28 cellular contexts compared by ENCODE assay signal in genomic region chr9:125696106-125696647, GRCh38. TPM values are rescaled to one million over a fixed set of nuclear protein-coding genes. Genes with fewer than 3 reads are reported as not detected.
DNase-seq lines count a peak whose midpoint lies in the region; ATAC-seq, FAIRE-seq and TF ChIP-seq lines count a peak whose summit lies in the region.
"Had no signal": no experiment of that assay in that cellular context is flagged by ENCODE, and none has a peak within 500 bp of the region (broad histone marks: within the 10 kb centered on the region; RNA-seq: fewer than 3 reads in every experiment).

No MANE protein-coding gene starts in this region.

- TF ChIP-seq CTCF in RWPE1 (conservative IDR thresholded peaks at IDR 0.05; ENCODE audit: low read depth) (no peak), H1 (IDR thresholded peaks at IDR 0.05; ENCODE audit: control extremely low read depth in 1 of 3, insufficient read depth in 1 of 3, low read depth in 1 of 3, low read length in 3 of 3) (no peak)

- H3K4me3 ChIP-seq in H1 (ENCODE audit: extremely low read depth in 1 of 4, insufficient read depth in 2 of 4, low read depth in 3 of 4, low read length in 4 of 4): no peak overlapping the region
- H3K4me3 ChIP-seq: left lung, MG63, prostate gland, SJSA1, transverse colon had no signal

- H3K4me1 Mint-ChIP-seq in stimulated activated effector memory CD8-positive, alpha-beta T cell treated with anti-CD3 and anti-CD28 coated beads, Interleukin-12 subunit alpha, Interleukin-12 subunit beta, amount 100 ng/mL, for 72 hours: peaks cover 20% of the 10 kb centered on the region

- ATAC-seq in stimulated activated effector memory CD8-positive, alpha-beta T cell treated with anti-CD3 and anti-CD28 coated beads, Interleukin-12 subunit alpha, Interleukin-12 subunit beta, amount 100 ng/mL, for 72 hours: no peak
- no peak for ATAC-seq in GM18517 (IDR thresholded peaks at IDR 0.05; ENCODE audit: unreplicated experiment)
- ATAC-seq: left lung; naive thymus-derived CD8-positive, alpha-beta T cell had no signal

- no peak overlapping the region for H2BK20ac ChIP-seq in H1 (ENCODE audit: low read length)

- no peak overlapping the region for H3K23ac ChIP-seq in H1 (ENCODE audit: insufficient read length)

- H2AK5ac ChIP-seq in H1 (ENCODE audit: low read depth, low read length): peak overlapping the region; percentile 99; the same call in 1 of the 2 replicates

- H3K27me3 ChIP-seq in H1 (replicated peaks in 1 of 4; ENCODE audit: control insufficient read depth in 3 of 4, extremely low read depth in 1 of 4, insufficient read depth in 3 of 4, low read length in 3 of 4): peaks cover 0 to 2% (median 0%) of the 10 kb centered on the region in 4 experiments; a peak in 1 of 7 replicates
- H3K27me3 ChIP-seq: left lung, MG63, SJSA1, transverse colon had no signal

- no peak for TF ChIP-seq POLR2A in H1 (IDR thresholded peaks at IDR 0.05; ENCODE audit: control extremely low read depth in 1 of 2, low read depth in 2 of 2, low read length in 2 of 2)

- no peak overlapping the region for H3K4me2 ChIP-seq in H1 (ENCODE audit: insufficient read depth in 1 of 2, low read depth in 2 of 2, low read length in 2 of 2)

- H3K18ac ChIP-seq in H1 (ENCODE audit: extremely low read depth, low read length): no peak overlapping the region

- no peak overlapping the region for H3K4ac ChIP-seq in H1 (replicated peaks; ENCODE audit: insufficient read length, low read depth, low read length)

- no peak for TF ChIP-seq RAD21 in H1 (IDR thresholded peaks at IDR 0.05 in 1 of 2, conservative IDR thresholded peaks at IDR 0.05 in 1 of 2; ENCODE audit: low read depth in 2 of 2, low read length in 2 of 2)

- no peak overlapping the region for H2BK12ac ChIP-seq in H1 (ENCODE audit: low read depth, low read length)

- no peaks in the 10 kb centered on the region for H3K36me3 ChIP-seq in H1 (ENCODE audit: control insufficient read depth in 2 of 4, insufficient read depth in 4 of 4, low read length in 3 of 4)
- H3K36me3 ChIP-seq: left lung, prostate gland, SJSA1, transverse colon had no signal

- H2BK15ac ChIP-seq in H1 (ENCODE audit: low read length): no peak overlapping the region

- peak; percentile 68 for FAIRE-seq in GM18507 (lab: Jason Lieb, UNC)
- FAIRE-seq in H1 (lab: Jason Lieb, UNC): no peak
- FAIRE-seq: endothelial cell of umbilical vein, islet of Langerhans had no signal

- H3K4me3 Mint-ChIP-seq in stimulated activated effector memory CD8-positive, alpha-beta T cell treated with anti-CD3 and anti-CD28 coated beads, Interleukin-12 subunit alpha, Interleukin-12 subunit beta, amount 100 ng/mL, for 72 hours: no peak overlapping the region
- H3K4me3 Mint-ChIP-seq: activated naive CD8-positive, alpha-beta T cell treated with anti-CD3 and anti-CD28 coated beads, Interleukin-2, amount 10 ng/mL, durations not matched to agents 7 days and 5 days; CD14-positive monocyte; naive thymus-derived CD8-positive, alpha-beta T cell had no signal

- no peaks in the 10 kb centered on the region for H3K23me2 ChIP-seq in H1 (ENCODE audit: low read depth, low read length)

- no peak overlapping the region for H4K5ac ChIP-seq in H1 (ENCODE audit: insufficient read length, low read depth, low read length)

- peaks cover 6 to 75% of the 10 kb centered on the region in 2 experiments for H3K79me2 ChIP-seq in H1 (ENCODE audit: control insufficient read depth in 1 of 2, insufficient read depth in 2 of 2, low read length in 2 of 2)

- peak overlapping the region; percentile 18 for H3K27ac Mint-ChIP-seq in stimulated activated effector memory CD8-positive, alpha-beta T cell treated with anti-CD3 and anti-CD28 coated beads, Interleukin-12 subunit alpha, Interleukin-12 subunit beta, amount 100 ng/mL, for 72 hours
- H3K27ac Mint-ChIP-seq: activated naive CD8-positive, alpha-beta T cell treated with anti-CD3 and anti-CD28 coated beads, Interleukin-2, amount 10 ng/mL, durations not matched to agents 7 days and 5 days; naive thymus-derived CD8-positive, alpha-beta T cell had no signal

- peaks cover 6% of the 10 kb centered on the region for H3K36me3 Mint-ChIP-seq in stimulated activated effector memory CD8-positive, alpha-beta T cell treated with anti-CD3 and anti-CD28 coated beads, Interleukin-12 subunit alpha, Interleukin-12 subunit beta, amount 100 ng/mL, for 72 hours

- H4K91ac ChIP-seq in H1 (replicated peaks; ENCODE audit: insufficient read length, low read length): no peak overlapping the region

- H3K9ac ChIP-seq in H1 (replicated peaks in 1 of 4; ENCODE audit: extremely low read depth in 1 of 4, low read depth in 3 of 4, low read length in 3 of 4): no peak overlapping the region

- H3K79me1 ChIP-seq in H1 (ENCODE audit: low read depth, low read length): peaks cover 3% of the 10 kb centered on the region; the same call in 1 of the 2 replicates

- no peak overlapping the region for H3K56ac ChIP-seq in H1 (replicated peaks; ENCODE audit: insufficient read length, low read depth, low read length)

- H3K14ac ChIP-seq in H1 (ENCODE audit: insufficient read length): no peak overlapping the region

- no peaks in the 10 kb centered on the region for H3K9me3 ChIP-seq in H1 (ENCODE audit: insufficient read depth in 2 of 2, low read depth in 1 of 2, low read length in 1 of 2)
- H3K9me3 ChIP-seq: left lung, MG63, prostate gland, SJSA1, transverse colon had no signal

- no peaks in the 10 kb centered on the region for H4K20me1 ChIP-seq in H1 (replicated peaks in 1 of 2; ENCODE audit: control insufficient read depth in 1 of 2, insufficient read depth in 2 of 2, low read length in 2 of 2)

- no peak overlapping the region for H4K8ac ChIP-seq in H1 (ENCODE audit: extremely low read depth, insufficient read depth, low read length)

- no peak overlapping the region; the same call in 1 of the 2 replicates for H2BK5ac ChIP-seq in H1 (ENCODE audit: low read depth, low read length)

- CTCF ChIA-PET in RWPE1 (lab: Yijun Ruan, JAX) (interaction anchor here (0.7 kb wide), 2 partner anchors 516 to 671 kb away, joined by 3 to 8 read pairs; no protein-coding TSS in a partner anchor), H1 (lab: Charles Lee; ENCODE audit: partially characterized antibody) (no interaction called here)

- H3K9me3 Mint-ChIP-seq in stimulated activated effector memory CD8-positive, alpha-beta T cell treated with anti-CD3 and anti-CD28 coated beads, Interleukin-12 subunit alpha, Interleukin-12 subunit beta, amount 100 ng/mL, for 72 hours: no peaks in the 10 kb centered on the region
- H3K9me3 Mint-ChIP-seq: activated naive CD8-positive, alpha-beta T cell treated with anti-CD3 and anti-CD28 coated beads, Interleukin-2, amount 10 ng/mL, durations not matched to agents 7 days and 5 days; CD14-positive monocyte; naive thymus-derived CD8-positive, alpha-beta T cell had no signal

- H3K4me1 ChIP-seq in H1 (replicated peaks in 1 of 4; ENCODE audit: control insufficient read depth in 3 of 4, insufficient read depth in 4 of 4, low read length in 3 of 4): peaks cover 0 to 10% (median 6%) of the 10 kb centered on the region in 4 experiments; a peak in 6 of 7 replicates
- H3K4me1 ChIP-seq: prostate gland, transverse colon had no signal

- POLR2A ChIA-PET in RWPE1 (lab: Yijun Ruan, JAX; ENCODE audit: low non-redundant PET) (no interaction called here), H1 (lab: Charles Lee; ENCODE audit: partially characterized antibody) (interaction anchor here (2.2 kb wide), 1 partner anchor 10 kb away, joined by 10 read pairs; the partner anchor contains the start of gene MAPKAP1)

- TF ChIP-seq EP300 in H1 (IDR thresholded peaks at IDR 0.05; ENCODE audit: borderline replicate concordance in 1 of 2, low read depth in 2 of 2, low read length in 2 of 2): no peak

- whole genome bisulfite sequencing in H1 (ENCODE audit: extremely low coverage in 1 of 2, insufficient coverage in 1 of 2, insufficient read length in 1 of 2, insufficient replicate concordance in 2 of 2, low coverage in 1 of 2, low lambda C conversion rate in 2 of 2, missing lambda C conversion rate in 1 of 2), 2 experiments: 84% methylated on average over 6 of the region's 6 CpGs; no CpG with 5 or more reads in 1 of the 2 experiments

- no peak overlapping the region for H2BK120ac ChIP-seq in H1 (replicated peaks; ENCODE audit: low read depth, low read length)

- DNase-seq in GM18507 (ENCODE audit: extremely low spot score, insufficient read length, low read depth) (no peak), RWPE1 (ENCODE audit: low spot score) (no peak), H1 (ENCODE audit: low read depth in 1 of 2, low spot score in 2 of 2) (peak in 1 of 2 experiments; percentile 27), cerebellar cortex (ENCODE audit: low spot score) (no peak)
- no peak for DNase-seq in stimulated activated effector memory CD8-positive, alpha-beta T cell treated with anti-CD3 and anti-CD28 coated beads, Interleukin-12 subunit alpha, Interleukin-12 subunit beta, amount 100 ng/mL, for 72 hours (ENCODE audit: low spot score in 2 of 2)
- no peak for DNase-seq in stimulated activated CD4-positive, alpha-beta T cell treated with anti-CD3 and anti-CD28 coated beads, Interleukin-4, amount 100 ng/mL, for 24 hours
- DNase-seq: activated gamma-delta T cell; activated naive CD8-positive, alpha-beta T cell treated with anti-CD3 and anti-CD28 coated beads, Interleukin-2, amount 10 ng/mL, durations not matched to agents 7 days and 5 days; activated T-cell treated with anti-CD3 and anti-CD28 coated beads, Interleukin-2, amount 50 U/mL, for 1 hour; Calu3; cerebellar nuclear complex; DMS79 treated with DMSO at 0.1 percent for 48 hours; left lung; MG63; naive thymus-derived CD8-positive, alpha-beta T cell; NCI-H1436; NCI-H446; NCI-H774; nucleus accumbens; stimulated activated CD8-positive, alpha-beta memory T cell treated with anti-CD3 and anti-CD28 coated beads, Interleukin-4, amount 100 ng/mL, for 48 hours; T-helper 1 cell; transverse colon had no signal

- H3K27ac ChIP-seq in RWPE1 (peak overlapping the region; percentile 54), H1 (ENCODE audit: low read depth, low read length) (no peak overlapping the region)
- H3K27ac ChIP-seq: left lung, prostate gland, SJSA1, transverse colon had no signal

- no peak overlapping the region for H2AFZ ChIP-seq in H1 (ENCODE audit: low read length)

RNA-seq across cellular contexts. Expression of gene MAPKAP1, which starts 10.8 kb away (rescaled TPM):
- 140 and 146 TPM in 2 replicates for total RNA-seq in H1 (2021; fragmentation: NEBNext Ultra II Directional; extraction: Animal tissue kit (Norgen Biotek cat#: 25700))
- polyA plus RNA-seq in H1 (2011; rRNA removed): 79.2 and 101 TPM in 2 replicates
- polyA plus RNA-seq in H1 (2011; cell fraction: cytosol; rRNA removed): 85.1 TPM
- polyA plus RNA-seq in H1 (2011; cell fraction: nucleus; rRNA removed): 106 TPM
- 86.0 to 98.9 TPM (median 91.5 TPM) in 4 replicates for polyA plus RNA-seq in H1 (2012, experiment 1 of 2)
- polyA plus RNA-seq in H1 (2012, experiment 2 of 2): 41.8 TPM
- 89.0 TPM for polyA plus RNA-seq in H1 (2013, experiment 1 of 2)
- 86.7 TPM for polyA plus RNA-seq in H1 (2013, experiment 2 of 2)
- 117 and 131 TPM in 2 replicates for polyA minus RNA-seq in H1 (2011; rRNA and poly(A)+ RNA removed)
- polyA minus RNA-seq in H1 (2011; cell fraction: cytosol; rRNA and poly(A)+ RNA removed): 31.9 TPM
- 97.4 TPM for polyA minus RNA-seq in H1 (2011; cell fraction: nucleus; rRNA and poly(A)+ RNA removed)

RNA-seq across cellular contexts. Expression of gene PBX3, which starts 51.0 kb away (rescaled TPM):
- 44.3 and 45.1 TPM in 2 replicates for total RNA-seq in H1 (2021; fragmentation: NEBNext Ultra II Directional; extraction: Animal tissue kit (Norgen Biotek cat#: 25700))
- polyA plus RNA-seq in H1 (2011; rRNA removed): 13.7 and 22.7 TPM in 2 replicates
- polyA plus RNA-seq in H1 (2011; cell fraction: cytosol; rRNA removed): 28.2 TPM
- 38.5 TPM for polyA plus RNA-seq in H1 (2011; cell fraction: nucleus; rRNA removed)
- 25.7 to 37.2 TPM (median 28.9 TPM) in 4 replicates for polyA plus RNA-seq in H1 (2012, experiment 1 of 2)
- polyA plus RNA-seq in H1 (2012, experiment 2 of 2): 13.7 TPM
- polyA plus RNA-seq in H1 (2013, experiment 1 of 2): 24.2 TPM
- polyA plus RNA-seq in H1 (2013, experiment 2 of 2): 24.7 TPM
- 47.8 and 51.6 TPM in 2 replicates for polyA minus RNA-seq in H1 (2011; rRNA and poly(A)+ RNA removed)
- polyA minus RNA-seq in H1 (2011; cell fraction: cytosol; rRNA and poly(A)+ RNA removed): 37.6 TPM
- polyA minus RNA-seq in H1 (2011; cell fraction: nucleus; rRNA and poly(A)+ RNA removed): 331 TPM
